18 cellular contexts compared by ENCODE assay signal in genomic region chr4:42644897-42645296, GRCh38. TPM values are rescaled to one million over a fixed set of nuclear protein-coding genes. Genes with fewer than 3 reads are reported as not detected.
DNase-seq lines count a peak whose midpoint lies in the region; ATAC-seq and TF ChIP-seq lines count a peak whose summit lies in the region.
"Had no signal": no experiment of that assay in that cellular context is flagged by ENCODE, and none has a peak within 500 bp of the region (broad histone marks: within the 10 kb centered on the region; RNA-seq: fewer than 3 reads in every experiment).

No MANE protein-coding gene starts in this region.

- H4K20me1 ChIP-seq in BLaER1 (peaks cover 18% of the 10 kb centered on the region; the same call in 1 of the 2 replicates), Karpas-422 (ENCODE audit: insufficient read depth, low read depth, low read length) (no peaks in the 10 kb centered on the region; the same call in 1 of the 2 replicates)

- H3K79me2 ChIP-seq in Karpas-422 (ENCODE audit: low read length): peaks cover 98% of the 10 kb centered on the region

- no peaks in the 10 kb centered on the region for H3K9me2 ChIP-seq in Karpas-422 (replicated peaks; ENCODE audit: insufficient read depth, low read length)

- no peak overlapping the region for H2AFZ ChIP-seq in Karpas-422 (ENCODE audit: low read length)
- H2AFZ ChIP-seq: GM23338, PC-9 had no signal

- ATAC-seq in gastrocnemius medialis (no peak), left lobe of liver (no peak)
- ATAC-seq: A549, GM23338, HCT116 had no signal

- H3K36me3 ChIP-seq in BLaER1 (no peaks in the 10 kb centered on the region; the same call in 1 of the 2 replicates), Karpas-422 (ENCODE audit: insufficient read depth, low read length) (no peaks in the 10 kb centered on the region), gastrocnemius medialis (no peaks in the 10 kb centered on the region), tibial artery (no peaks in the 10 kb centered on the region)
- H3K36me3 ChIP-seq: SJSA1 had no signal

- H3K4me3 ChIP-seq in BLaER1: no peak overlapping the region
- H3K4me3 ChIP-seq in Karpas-422 (ENCODE audit: low read length): peak overlapping the region; percentile 19; the same call in 1 of the 2 replicates
- H3K4me3 ChIP-seq in dorsolateral prefrontal cortex: no peak overlapping the region
- H3K4me3 ChIP-seq in gastrocnemius medialis: no peak overlapping the region
- H3K4me3 ChIP-seq in tibial artery: no peak overlapping the region
- H3K4me3 ChIP-seq: A549, GM23338, PC-9, SJSA1 had no signal

- H3K9me3 ChIP-seq in BLaER1 (no peaks in the 10 kb centered on the region; the same call in 1 of the 2 replicates), Karpas-422 (ENCODE audit: low read length) (no peaks in the 10 kb centered on the region), gastrocnemius medialis (no peaks in the 10 kb centered on the region), tibial artery (no peaks in the 10 kb centered on the region)
- H3K9me3 ChIP-seq: A549, SJSA1 had no signal

- H3K27me3 ChIP-seq in BLaER1 (no peaks in the 10 kb centered on the region), Karpas-422 (ENCODE audit: low read length) (no peaks in the 10 kb centered on the region), dorsolateral prefrontal cortex (no peaks in the 10 kb centered on the region), gastrocnemius medialis (no peaks in the 10 kb centered on the region), tibial artery (no peaks in the 10 kb centered on the region)
- H3K27me3 ChIP-seq: SJSA1 had no signal

- H3K27ac ChIP-seq in BLaER1 (no peak overlapping the region), Karpas-422 (ENCODE audit: low read length) (peak overlapping the region; percentile 65), dorsolateral prefrontal cortex (peak overlapping the region in 35 of 59 donors; percentile 17 to 91 (median 75)), gastrocnemius medialis (peak overlapping the region; percentile 83 to 94 (median 86)), tibial artery (no peak overlapping the region)
- H3K27ac ChIP-seq: A549, PC-9, SJSA1 had no signal

- in situ Hi-C loops in gastrocnemius medialis (cut with MboI; ENCODE audit: low sequenced_read_pairs in 4 of 4): no loop called here

- peak overlapping the region; percentile 77; the same call in 1 of the 2 replicates for H3K4me2 ChIP-seq in BLaER1
- H3K4me2 ChIP-seq in Karpas-422 (ENCODE audit: low read depth, low read length, poor library complexity, severe bottlenecking): peak overlapping the region; percentile 59
- H3K4me2 ChIP-seq: A549, GM23338, PC-9 had no signal

- intact Hi-C loops in dorsolateral prefrontal cortex (cut with DNase I): no loop called here
- intact Hi-C loops in gastrocnemius medialis (cut with DNase I; ENCODE audit: low total_unique reads): loop anchor here (10.0 kb wide), 1 partner anchor 1750 kb away; no protein-coding TSS in a partner anchor
- intact Hi-C loops in tibial artery (cut with DNase I; ENCODE audit: low total_unique reads): no loop called here

- TF ChIP-seq CTCF in dorsolateral prefrontal cortex (IDR thresholded peaks at IDR 0.05 in 54 of 56, conservative IDR thresholded peaks at IDR 0.05 in 2 of 56; ENCODE audit: low read depth in 1 of 56, partially characterized antibody in 56 of 56): no peak
- no peak for TF ChIP-seq CTCF in gastrocnemius medialis (IDR thresholded peaks at IDR 0.05 in 4 of 5, conservative IDR thresholded peaks at IDR 0.05 in 1 of 5)
- no peak for TF ChIP-seq CTCF in tibial artery (IDR thresholded peaks at IDR 0.05)

- DNase-seq in Karpas-422 (no peak), dorsolateral prefrontal cortex (no peak), gastrocnemius medialis (no peak), left lobe of liver (ENCODE audit: low spot score) (no peak), tibial artery (no peak), foreskin melanocyte (no peak)
- DNase-seq: C1 segment of cervical spinal cord, DMS 273 treated with DMSO at 0.1 percent for 48 hours, GDM1, NCI-H1092 treated with DMSO at 0.1 percent for 48 hours, NCI-H146, NCI-H748 treated with DMSO at 0.1 percent for 48 hours, PC-9 had no signal

- no peak for TF ChIP-seq POLR2A in gastrocnemius medialis (IDR thresholded peaks at IDR 0.05)

- no peak overlapping the region for H3K9ac ChIP-seq in BLaER1
- no peak overlapping the region for H3K9ac ChIP-seq in Karpas-422 (ENCODE audit: low read length)

- H3K4me1 ChIP-seq in BLaER1 (peaks cover 61% of the 10 kb centered on the region), Karpas-422 (ENCODE audit: low read length) (peaks cover 96% of the 10 kb centered on the region), gastrocnemius medialis (peaks cover 84 to 93% of the 10 kb centered on the region in 2 donors), tibial artery (no peaks in the 10 kb centered on the region)
- H3K4me1 ChIP-seq: A549, SJSA1 had no signal

RNA-seq across cellular contexts. Expression of gene ATP8A1, which starts 12.0 kb away (rescaled TPM):
- 41.7 and 67.2 TPM in 2 replicates for total RNA-seq in Karpas-422 (2014; rRNA removed; shearing (Covaris generic); ENCODE audit: low replicate concordance)
- total RNA-seq in dorsolateral prefrontal cortex (100 to 1,000 TPM in 119 of 120 experiments, 10 to 100 TPM in 1; 78.1 to 308 (median 175) TPM), gastrocnemius medialis (10 to 100 TPM; 23.8 to 74.2 (median 31.1) TPM), left lobe of liver (1.0 TPM)
- total RNA-seq: PC-9 had no signal

Comparison
In these comparisons a context has a peak if more than half of its experiments do, and no peak if none do; other contexts are left out.
1. H3K27ac ChIP-seq: peak in Karpas-422 (single experiment), dorsolateral prefrontal cortex (35 of 59) and gastrocnemius medialis (4 of 4); none in BLaER1 (single experiment) and tibial artery (0 of 2).
2. RNA of gene ATP8A1, which starts 12.0 kb away (total RNA-seq): 78.1 to 308 TPM in dorsolateral prefrontal cortex, 41.7 to 67.2 TPM in Karpas-422 and 23.8 to 74.2 TPM in gastrocnemius medialis; 1.0 TPM in left lobe of liver (single experiment); every median in the first group is over 10 times any median in the second.